In the genomic region with DNA sequence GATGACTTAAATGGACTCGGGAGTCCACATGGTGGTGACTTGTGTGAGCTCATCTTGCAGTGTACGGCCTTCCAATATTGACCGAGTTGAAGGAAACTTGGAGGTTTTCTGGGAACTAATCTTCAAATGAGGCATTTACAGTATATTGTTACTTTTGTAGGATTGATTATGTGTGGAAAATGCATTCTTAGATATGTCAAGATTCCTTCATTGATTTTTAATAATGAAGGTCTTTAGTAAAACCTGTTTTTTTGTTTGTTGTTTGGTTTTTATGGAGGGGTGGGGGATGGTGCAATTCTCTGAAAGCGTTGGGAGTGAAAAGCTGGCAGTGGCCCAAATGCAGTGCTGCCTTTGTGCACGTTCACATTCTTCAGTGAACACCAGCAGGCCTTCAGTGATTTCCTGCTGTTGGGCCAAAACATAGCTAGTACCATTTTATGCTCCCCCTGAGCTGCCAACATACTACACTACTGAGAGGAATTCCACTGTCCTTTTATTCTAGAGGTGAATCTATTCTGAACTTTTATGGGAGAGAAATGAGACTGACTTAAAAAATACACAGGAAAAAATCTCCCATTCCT, we compare ENCODE assay signal across 1 cellular context.
TF ChIP-seq lines count a peak whose summit lies in the region.

No MANE protein-coding gene starts in this region.

TF ChIP-seq in H1, 55 proteins besides CTCF, POLR2A, EP300 and RAD21 (continued from another document):
- TF ChIP-seq, protein P1, sequence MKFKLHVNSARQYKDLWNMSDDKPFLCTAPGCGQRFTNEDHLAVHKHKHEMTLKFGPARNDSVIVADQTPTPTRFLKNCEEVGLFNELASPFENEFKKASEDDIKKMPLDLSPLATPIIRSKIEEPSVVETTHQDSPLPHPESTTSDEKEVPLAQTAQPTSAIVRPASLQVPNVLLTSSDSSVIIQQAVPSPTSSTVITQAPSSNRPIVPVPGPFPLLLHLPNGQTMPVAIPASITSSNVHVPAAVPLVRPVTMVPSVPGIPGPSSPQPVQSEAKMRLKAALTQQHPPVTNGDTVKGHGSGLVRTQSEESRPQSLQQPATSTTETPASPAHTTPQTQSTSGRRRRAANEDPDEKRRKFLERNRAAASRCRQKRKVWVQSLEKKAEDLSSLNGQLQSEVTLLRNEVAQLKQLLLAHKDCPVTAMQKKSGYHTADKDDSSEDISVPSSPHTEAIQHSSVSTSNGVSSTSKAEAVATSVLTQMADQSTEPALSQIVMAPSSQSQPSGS (IDR thresholded peaks at IDR 0.05; ENCODE audit: low read length), result no peak
- TF ChIP-seq BACH1 (IDR thresholded peaks at IDR 0.05; ENCODE audit: low read length) (no peak), SP1 (IDR thresholded peaks at IDR 0.05; ENCODE audit: low read depth, low read length) (no peak), CHD2 (IDR thresholded peaks at IDR 0.05; ENCODE audit: low read length) (no peak), CTBP2 (IDR thresholded peaks at IDR 0.05; ENCODE audit: borderline replicate concordance, insufficient read depth, insufficient read length, low read length) (no peak), SRF (IDR thresholded peaks at IDR 0.05; ENCODE audit: low read depth, low read length) (no peak), YY1 (IDR thresholded peaks at IDR 0.05; ENCODE audit: low read depth, low read length) (no peak), JUN (IDR thresholded peaks at IDR 0.05; ENCODE audit: low read depth, low read length) (no peak), SIX5 (IDR thresholded peaks at IDR 0.05; ENCODE audit: low read depth, low read length) (no peak), RFX5 (IDR thresholded peaks at IDR 0.05; ENCODE audit: borderline replicate concordance, low read depth, low read length) (no peak), EZH2 (IDR thresholded peaks at IDR 0.05; ENCODE audit: low read depth, low read length, severe bottlenecking) (no peak), RNF2 (IDR thresholded peaks at IDR 0.05; ENCODE audit: borderline replicate concordance, low read depth, low read length, missing control alignments, poor library complexity, severe bottlenecking) (no peak), ASH2L (IDR thresholded peaks at IDR 0.05; ENCODE audit: low read length) (no peak), ZNF274 (IDR thresholded peaks at IDR 0.05; ENCODE audit: borderline replicate concordance, extremely low read depth, low read length) (no peak), GTF2F1 (IDR thresholded peaks at IDR 0.05; ENCODE audit: borderline replicate concordance, low read depth, low read length) (no peak)
- TF ChIP-seq, protein P2, sequence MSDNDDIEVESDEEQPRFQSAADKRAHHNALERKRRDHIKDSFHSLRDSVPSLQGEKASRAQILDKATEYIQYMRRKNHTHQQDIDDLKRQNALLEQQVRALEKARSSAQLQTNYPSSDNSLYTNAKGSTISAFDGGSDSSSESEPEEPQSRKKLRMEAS (IDR thresholded peaks at IDR 0.05), result no peak
TF ChIP-seq in H1: peak in this region for 0.
